In the genomic region with DNA sequence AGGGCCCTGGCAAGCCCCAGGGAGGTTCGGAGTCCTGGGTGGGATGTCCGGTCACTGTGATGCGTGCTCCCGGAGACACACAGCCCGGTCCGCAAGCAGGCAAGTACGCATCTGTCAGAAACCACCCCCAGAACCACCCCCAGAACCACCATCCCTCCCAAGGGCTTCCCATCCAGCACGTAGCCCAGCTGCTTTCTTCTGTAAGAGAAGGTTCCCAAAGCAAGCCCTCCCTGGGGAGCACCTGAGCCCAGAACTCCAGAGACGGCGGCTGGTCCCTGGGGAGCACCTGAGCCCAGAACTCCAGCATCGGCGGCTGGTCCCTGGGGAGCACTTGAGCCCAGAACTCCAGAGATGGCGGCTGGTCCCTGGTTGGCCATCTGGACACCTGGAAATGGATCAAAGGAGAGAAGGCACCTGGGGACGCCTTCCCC, we compare ENCODE assay signal across 17 cellular contexts. TPM values are rescaled to one million over a fixed set of nuclear protein-coding genes. Genes with fewer than 3 reads are reported as not detected.
DNase-seq lines count a peak whose midpoint lies in the region; ATAC-seq and TF ChIP-seq lines count a peak whose summit lies in the region.
"Had no signal": no experiment of that assay in that cellular context is flagged by ENCODE, and none has a peak within 500 bp of the region (broad histone marks: within the 10 kb centered on the region; RNA-seq: fewer than 3 reads in every experiment).

No MANE protein-coding gene starts in this region.

- 79 to 83% methylated on average over 11 to 14 of the region's 14 CpGs for WGBS in lower leg skin, 2 donors

- H3K4me3 Mint-ChIP-seq in CD14-positive monocyte (no peak overlapping the region), memory B cell (peak overlapping the region; percentile 93), endothelial cell (ENCODE audit: unreplicated experiment) (no peak overlapping the region)

- ATAC-seq in memory B cell (ENCODE audit: low read depth) = no peak
- ATAC-seq: lower lobe of right lung had no signal

- DNase-seq in NCI-H526 (lab: John Stamatoyannopoulos, UW) = peak; percentile 18 to 79
- DNase-seq in NCI-H526 treated with DMSO at 0.1 percent for 48 hours (lab: John Stamatoyannopoulos, UW) = no peak
- DNase-seq in CD14-positive monocyte (ENCODE audit: low spot score) = no peak
- DNase-seq in NCI-H69 (lab: John Stamatoyannopoulos, UW) = peak; percentile 39
- no peak for DNase-seq in memory B cell (ENCODE audit: low spot score in 2 of 2)
- DNase-seq in lower leg skin (ENCODE audit: low spot score in 2 of 2) = no peak
- no peak for DNase-seq in endothelial cell (ENCODE audit: low spot score)
- no peak for DNase-seq in NCI-H2196 (lab: John Stamatoyannopoulos, UW; ENCODE audit: unreplicated experiment)
- DNase-seq: activated T-cell treated with anti-CD3 and anti-CD28 coated beads, Interleukin-2, amount 50 U/mL, for 24 hours; DND-41; KBM-7; lower lobe of right lung; NCI-H1694; occipital lobe; SJCRH30; spleen had no signal

- H3K36me3 Mint-ChIP-seq in CD14-positive monocyte (peaks cover 12 to 15% of the 10 kb centered on the region in 2 donors), memory B cell (peaks cover 3% of the 10 kb centered on the region), endothelial cell (ENCODE audit: low read depth, unreplicated experiment) (peaks cover 3% of the 10 kb centered on the region)

- H3K9me3 Mint-ChIP-seq in CD14-positive monocyte (peaks cover 0 to 7% (median 5%) of the 10 kb centered on the region in 7 donors), memory B cell (no peaks in the 10 kb centered on the region), endothelial cell (ENCODE audit: unreplicated experiment) (peaks cover 3% of the 10 kb centered on the region)
- H3K9me3 Mint-ChIP-seq: activated T-cell treated with anti-CD3 and anti-CD28 coated beads, Interleukin-2, amount 50 U/mL, for 24 hours had no signal

- H3K4me3 ChIP-seq in lower leg skin (ENCODE audit: low read depth, poor library complexity, severe bottlenecking) = no peak overlapping the region
- H3K4me3 ChIP-seq: lower lobe of right lung, SJCRH30, spleen, suprapubic skin had no signal

- TF ChIP-seq CTCF in CD14-positive monocyte (IDR thresholded peaks at IDR 0.05) (no peak), lower leg skin (IDR thresholded peaks at IDR 0.05) (no peak), endothelial cell (IDR thresholded peaks at IDR 0.05; ENCODE audit: unreplicated experiment) (no peak)

- intact Hi-C loops in CD14-positive monocyte (cut with micrococcal nuclease) (loop anchor here in 1 of 2 donors (5.0 kb wide), 1 partner anchor 405 kb away; no protein-coding TSS in a partner anchor), lower leg skin (cut with DNase I; ENCODE audit: low total_unique reads) (no loop called here)

- H3K27ac Mint-ChIP-seq in CD14-positive monocyte (peak overlapping the region in 6 of 7 donors; percentile 98 to 99 (median 98)), memory B cell (peak overlapping the region; percentile 94), endothelial cell (ENCODE audit: unreplicated experiment) (no peak overlapping the region)

- H3K27me3 Mint-ChIP-seq in CD14-positive monocyte (ENCODE audit: low read depth in 3 of 3) (peaks cover 6 to 10% (median 8%) of the 10 kb centered on the region in 3 donors), memory B cell (no peaks in the 10 kb centered on the region), endothelial cell (ENCODE audit: unreplicated experiment) (peaks cover 29% of the 10 kb centered on the region)
- H3K27me3 Mint-ChIP-seq: activated T-cell treated with anti-CD3 and anti-CD28 coated beads, Interleukin-2, amount 50 U/mL, for 24 hours had no signal

- H3K4me1 Mint-ChIP-seq in CD14-positive monocyte = peaks cover 41% of the 10 kb centered on the region
- H3K4me1 Mint-ChIP-seq in memory B cell = peaks cover 40% of the 10 kb centered on the region
- peaks cover 15% of the 10 kb centered on the region for H3K4me1 Mint-ChIP-seq in endothelial cell (ENCODE audit: unreplicated experiment)

- no peak for TF ChIP-seq POLR2A in lower leg skin (IDR thresholded peaks at IDR 0.05)

RNA-seq across cellular contexts. Expression of a gene that starts 2.6 kb away (rescaled TPM):
- under 1 TPM; 0.39 to 0.74 TPM for polyA plus RNA-seq in CD14-positive monocyte
- total RNA-seq in lower leg skin = 100 to 1,000 TPM in 1 of 4 donors, 10 to 100 TPM in 3; 15.5 to 250 (median 19.6) TPM
- total RNA-seq in endothelial cell (ENCODE audit: unreplicated experiment) = 38.4 TPM

Comparison
In these comparisons a context has a peak if more than half of its experiments do, and no peak if none do; other contexts are left out.
1. DNase-seq: peak in NCI-H526 (2 of 2) and NCI-H69 (single experiment); none in NCI-H526 treated with DMSO at 0.1 percent for 48 hours (single experiment), CD14-positive monocyte (single experiment), memory B cell (0 of 2), lower leg skin (0 of 2), endothelial cell (single experiment) and NCI-H2196 (single experiment).